In genomic region chr17:77246110-77247047, GRCh38 we compare ENCODE assay signal across 9 cellular contexts.
DNase-seq lines count a peak whose midpoint lies in the region; ATAC-seq, FAIRE-seq and TF ChIP-seq lines count a peak whose summit lies in the region.
"Had no signal": no experiment of that assay in that cellular context is flagged by ENCODE, and none has a peak within 500 bp of the region (broad histone marks: within the 10 kb centered on the region; RNA-seq: fewer than 3 reads in every experiment).

No MANE protein-coding gene starts in this region.

- CTCF ChIA-PET in H1 (lab: Charles Lee; ENCODE audit: partially characterized antibody): no interaction called here

- H3K4me1 ChIP-seq in KMS-11 (ENCODE audit: low read depth, poor library complexity, severe bottlenecking) (peaks cover 11% of the 10 kb centered on the region), H1 (replicated peaks in 1 of 4; ENCODE audit: control insufficient read depth in 3 of 4, insufficient read depth in 4 of 4, low read length in 3 of 4) (peaks cover 0 to 4% (median 1%) of the 10 kb centered on the region in 4 experiments; a peak in 3 of 7 replicates), neutrophil (ENCODE audit: control insufficient read depth in 1 of 2, insufficient read depth in 1 of 2, low read depth in 1 of 2, low read length in 1 of 2) (peaks cover 9 to 11% of the 10 kb centered on the region in 2 experiments)

- no peak overlapping the region for H2BK15ac ChIP-seq in H1 (ENCODE audit: low read length)

- H3K4ac ChIP-seq in H1 (replicated peaks; ENCODE audit: insufficient read length, low read depth, low read length): no peak overlapping the region

- no peak for FAIRE-seq in H1 (lab: Jason Lieb, UNC)
- FAIRE-seq: TTC549 had no signal

- peak overlapping the region; percentile 97 for H2AFZ ChIP-seq in KMS-11 (ENCODE audit: low read depth)
- no peak overlapping the region for H2AFZ ChIP-seq in H1 (ENCODE audit: low read length)

- no peak overlapping the region for H4K5ac ChIP-seq in H1 (ENCODE audit: insufficient read length, low read depth, low read length)

- peak; percentile 16 for ATAC-seq in GM19372 (IDR thresholded peaks at IDR 0.05; ENCODE audit: low read depth, unreplicated experiment)

- H3K18ac ChIP-seq in H1 (ENCODE audit: extremely low read depth, low read length): no peak overlapping the region; the same call in 1 of the 2 replicates

- H3K27me3 ChIP-seq in KMS-11 (ENCODE audit: insufficient read depth, low read depth) (peaks cover 24% of the 10 kb centered on the region; the same call in 1 of the 2 replicates), H1 (replicated peaks in 1 of 4; ENCODE audit: control insufficient read depth in 3 of 4, extremely low read depth in 1 of 4, insufficient read depth in 3 of 4, low read length in 3 of 4) (peaks cover 0 to 9% (median 3%) of the 10 kb centered on the region in 4 experiments; a peak in 4 of 7 replicates), neutrophil (peaks cover 48% of the 10 kb centered on the region)

- peak overlapping the region; percentile 86 for H3K4me2 ChIP-seq in KMS-11
- peak overlapping the region; percentile 0 to 80; a peak in 3 of 4 replicates for H3K4me2 ChIP-seq in H1 (ENCODE audit: insufficient read depth in 1 of 2, low read depth in 2 of 2, low read length in 2 of 2)

- H2BK120ac ChIP-seq in H1 (replicated peaks; ENCODE audit: low read depth, low read length): no peak overlapping the region

- H3K14ac ChIP-seq in H1 (ENCODE audit: insufficient read length): no peak overlapping the region

- POLR2A ChIA-PET in H1 (lab: Charles Lee; ENCODE audit: partially characterized antibody): no interaction called here

- TF ChIP-seq RAD21 in H1 (IDR thresholded peaks at IDR 0.05 in 1 of 2, conservative IDR thresholded peaks at IDR 0.05 in 1 of 2; ENCODE audit: low read depth in 2 of 2, low read length in 2 of 2): no peak

- peak overlapping the region; percentile 43; the same call in 1 of the 2 replicates for H4K8ac ChIP-seq in H1 (ENCODE audit: extremely low read depth, insufficient read depth, low read length)

- H4K20me1 ChIP-seq in KMS-11 (ENCODE audit: insufficient read depth): no peaks in the 10 kb centered on the region
- peaks cover 0 to 5% of the 10 kb centered on the region in 2 experiments for H4K20me1 ChIP-seq in H1 (replicated peaks in 1 of 2; ENCODE audit: control insufficient read depth in 1 of 2, insufficient read depth in 2 of 2, low read length in 2 of 2)

- DNase-seq in H1 (ENCODE audit: low read depth in 1 of 2, low spot score in 2 of 2) (no peak), HuH-7 (ENCODE audit: low spot score) (no peak), activated gamma-delta T cell treated with Interleukin-2 at 50 U/mL for 16 hours (no peak), NK-92 (lab: John Stamatoyannopoulos, UW; ENCODE audit: unreplicated experiment) (no peak)
- no peak for DNase-seq in stimulated activated CD4-positive, alpha-beta T cell treated with anti-CD3 and anti-CD28 coated beads, Interleukin-2, amount 100 ng/mL, for 24 hours

- no peaks in the 10 kb centered on the region for H3K79me1 ChIP-seq in H1 (ENCODE audit: low read depth, low read length)

- no peak overlapping the region for H3K4me3 ChIP-seq in KMS-11 (IDR thresholded peaks at IDR 0.05; ENCODE audit: insufficient read depth, low read depth, low read length)
- H3K4me3 ChIP-seq in H1 (ENCODE audit: extremely low read depth in 1 of 4, insufficient read depth in 2 of 4, low read depth in 3 of 4, low read length in 4 of 4): peak overlapping the region; percentile 5 to 76 (median 50)
- H3K4me3 ChIP-seq in neutrophil (ENCODE audit: low read depth in 1 of 2, low read length in 1 of 2): peak overlapping the region; percentile 23 to 59

- WGBS in H1 (ENCODE audit: extremely low coverage in 1 of 2, insufficient coverage in 1 of 2, insufficient read length in 1 of 2, insufficient replicate concordance in 2 of 2, low coverage in 1 of 2, low lambda C conversion rate in 2 of 2, missing lambda C conversion rate in 1 of 2), 2 experiments: 44% methylated on average over 22 of the region's 34 CpGs; no CpG with 5 or more reads in 1 of the 2 experiments

- H3K56ac ChIP-seq in H1 (replicated peaks; ENCODE audit: insufficient read length, low read depth, low read length): no peak overlapping the region

- H3K9me3 ChIP-seq in H1 (ENCODE audit: insufficient read depth in 2 of 2, low read depth in 1 of 2, low read length in 1 of 2): no peaks in the 10 kb centered on the region
- no peaks in the 10 kb centered on the region for H3K9me3 ChIP-seq in neutrophil

- no peaks in the 10 kb centered on the region for H3K79me2 ChIP-seq in KMS-11 (ENCODE audit: insufficient read depth, low read depth)
- no peaks in the 10 kb centered on the region for H3K79me2 ChIP-seq in H1 (ENCODE audit: control insufficient read depth in 1 of 2, insufficient read depth in 2 of 2, low read length in 2 of 2)

- no peak for TF ChIP-seq EP300 in H1 (IDR thresholded peaks at IDR 0.05; ENCODE audit: borderline replicate concordance in 1 of 2, low read depth in 2 of 2, low read length in 2 of 2)

- H2BK12ac ChIP-seq in H1 (ENCODE audit: low read depth, low read length): no peak overlapping the region

- no peak overlapping the region for H3K27ac ChIP-seq in KMS-11
- H3K27ac ChIP-seq in H1 (ENCODE audit: low read depth, low read length): no peak overlapping the region
- no peak overlapping the region for H3K27ac ChIP-seq in neutrophil

- no peak overlapping the region for H3K23ac ChIP-seq in H1 (ENCODE audit: insufficient read length)

- H2BK20ac ChIP-seq in H1 (ENCODE audit: low read length): no peak overlapping the region

- TF ChIP-seq CTCF in KMS-11 (conservative IDR thresholded peaks at IDR 0.05; ENCODE audit: low read depth, low read length) (no peak), H1 (IDR thresholded peaks at IDR 0.05; ENCODE audit: control extremely low read depth in 1 of 3, insufficient read depth in 1 of 3, low read depth in 1 of 3, low read length in 3 of 3) (no peak), neutrophil (IDR thresholded peaks at IDR 0.05) (no peak)

- H2AK5ac ChIP-seq in H1 (ENCODE audit: low read depth, low read length): no peak overlapping the region

- no peak overlapping the region for H4K91ac ChIP-seq in H1 (replicated peaks; ENCODE audit: insufficient read length, low read length)

- H3K36me3 ChIP-seq in KMS-11 (ENCODE audit: insufficient read depth) (no peaks in the 10 kb centered on the region), H1 (ENCODE audit: control insufficient read depth in 2 of 4, insufficient read depth in 4 of 4, low read length in 3 of 4) (no peaks in the 10 kb centered on the region), neutrophil (no peaks in the 10 kb centered on the region)

- no peak overlapping the region for H2BK5ac ChIP-seq in H1 (ENCODE audit: low read depth, low read length)

- H3K9ac ChIP-seq in KMS-11 (no peak overlapping the region), H1 (replicated peaks in 1 of 4; ENCODE audit: extremely low read depth in 1 of 4, low read depth in 3 of 4, low read length in 3 of 4) (no peak overlapping the region)

- no peak for TF ChIP-seq POLR2A in H1 (IDR thresholded peaks at IDR 0.05; ENCODE audit: control extremely low read depth in 1 of 2, low read depth in 2 of 2, low read length in 2 of 2)

- no peaks in the 10 kb centered on the region; the same call in 1 of the 2 replicates for H3K23me2 ChIP-seq in H1 (ENCODE audit: low read depth, low read length)

TF ChIP-seq in H1, 55 proteins besides CTCF, POLR2A, EP300 and RAD21:
- no peak for TF ChIP-seq SP4 (IDR thresholded peaks at IDR 0.05; ENCODE audit: low read length)
- TF ChIP-seq KDM4A (IDR thresholded peaks at IDR 0.05; ENCODE audit: low read depth, low read length, severe bottlenecking): peak; percentile 31
- no peak for TF ChIP-seq BACH1 (IDR thresholded peaks at IDR 0.05; ENCODE audit: low read length)
